23 cellular contexts compared by ENCODE assay signal in genomic region chr6:37850728-37851285, GRCh38. TPM values are rescaled to one million over a fixed set of nuclear protein-coding genes. Genes with fewer than 3 reads are reported as not detected.
DNase-seq lines count a peak whose midpoint lies in the region; ATAC-seq, FAIRE-seq and TF ChIP-seq lines count a peak whose summit lies in the region.
"Had no signal": no experiment of that assay in that cellular context is flagged by ENCODE, and none has a peak within 500 bp of the region (broad histone marks: within the 10 kb centered on the region; RNA-seq: fewer than 3 reads in every experiment).

No MANE protein-coding gene starts in this region.

- H3K9ac ChIP-seq in GM12878 (ENCODE audit: control insufficient read depth, insufficient read depth, low read length), result no peak overlapping the region
- H3K9ac ChIP-seq: neural progenitor cell had no signal

- H3K27ac ChIP-seq in GM12878 (ENCODE audit: control insufficient read depth, insufficient read depth) (no peak overlapping the region), psoas muscle (no peak overlapping the region)
- H3K27ac ChIP-seq: neural progenitor cell, upper lobe of left lung had no signal

- in situ Hi-C loops in GM12878 (cut with MboI), result no loop called here

- no peaks in the 10 kb centered on the region; the same call in 1 of the 2 replicates for H4K20me1 ChIP-seq in GM12878 (ENCODE audit: control insufficient read depth, insufficient read depth)

- intact Hi-C loops in Calu3 (cut with micrococcal nuclease; ENCODE audit: unreplicated experiment), result loop anchor here (5.0 kb wide), 1 partner anchor 46 kb away; no protein-coding TSS in a partner anchor
- intact Hi-C loops in GM12878 (cut with micrococcal nuclease; ENCODE audit: unreplicated experiment), result no loop called here
- intact Hi-C loops in psoas muscle (cut with DNase I), result no loop called here
- intact Hi-C loops in activated CD4-positive, alpha-beta memory T cell treated with anti-CD3 and anti-CD28 coated beads for 36 hours (cut with micrococcal nuclease), result no loop called here

- H3K4me1 ChIP-seq in GM12878 (ENCODE audit: control insufficient read depth, insufficient read depth, low read length), result peaks cover 8% of the 10 kb centered on the region
- H3K4me1 ChIP-seq in psoas muscle, result peaks cover 62% of the 10 kb centered on the region

- no peak overlapping the region; the same call in 1 of the 2 replicates for H3K4me2 ChIP-seq in GM12878 (ENCODE audit: control insufficient read depth, insufficient read depth)
- H3K4me2 ChIP-seq: neural progenitor cell had no signal

- FAIRE-seq in GM12878 (lab: Jason Lieb, UNC), result no peak
- FAIRE-seq: small intestine, TTC549 had no signal

- no peak overlapping the region for H2AFZ ChIP-seq in GM12878 (ENCODE audit: control insufficient read depth, low read depth, low read length)
- H2AFZ ChIP-seq: neural progenitor cell had no signal

- WGBS in GM12878 (ENCODE audit: insufficient coverage, insufficient replicate concordance, low lambda C conversion rate, missing lambda C conversion rate), result 82% methylated on average over 7 of the region's 9 CpGs
- 79 to 83% (median 82%) methylated on average over 9 of the region's 9 CpGs for WGBS in psoas muscle, 3 donors

- no peaks in the 10 kb centered on the region for H3K27me3 Mint-ChIP-seq in activated T-cell treated with anti-CD3 and anti-CD28 coated beads, Interleukin-2, amount 50 U/mL, for 24 hours
- no peaks in the 10 kb centered on the region for H3K27me3 Mint-ChIP-seq in Calu3 (ENCODE audit: unreplicated experiment)
- H3K27me3 Mint-ChIP-seq in activated CD4-positive, alpha-beta memory T cell treated with anti-CD3 and anti-CD28 coated beads for 36 hours, result no peaks in the 10 kb centered on the region
- H3K27me3 Mint-ChIP-seq: CD4-positive, alpha-beta memory T cell had no signal

- no peak overlapping the region for H3K4me3 ChIP-seq in GM12878
- H3K4me3 ChIP-seq in psoas muscle, result no peak overlapping the region
- H3K4me3 ChIP-seq: neural progenitor cell, upper lobe of left lung had no signal

- no peak for DNase-seq in activated T-cell treated with anti-CD3 and anti-CD28 coated beads, Interleukin-2, amount 50 U/mL, for 24 hours
- no peak for DNase-seq in activated T-cell treated with anti-CD3 and anti-CD28 coated beads for 4 hours
- peak; percentile 28 for DNase-seq in Calu3
- no peak for DNase-seq in GM12878 (ENCODE audit: low read depth, low spot score)
- no peak for DNase-seq in psoas muscle
- no peak for DNase-seq in NCI-H526 treated with DMSO at 0.1 percent for 48 hours (lab: John Stamatoyannopoulos, UW)
- DNase-seq in activated CD4-positive, alpha-beta memory T cell treated with anti-CD3 and anti-CD28 coated beads for 36 hours, result no peak
- DNase-seq: activated CD4-positive, alpha-beta T cell treated with anti-CD3 and anti-CD28 coated beads, Interleukin-2, amount 50 U/mL, for 1 hour; CD4-positive, alpha-beta memory T cell; endodermal cell; HFFc6; NCI-H1092; NCI-H2081 treated with DMSO at 0.1 percent for 48 hours; NCI-H524 treated with DMSO at 0.1 percent for 48 hours; OCI-M1; SHP77 treated with DMSO at 0.1 percent for 48 hours; small intestine; stimulated activated CD4-positive, alpha-beta T cell treated with anti-CD3 and anti-CD28 coated beads, Interleukin-4, amount 100 ng/mL, for 1 hour; upper lobe of left lung had no signal

- H3K27ac Mint-ChIP-seq in activated T-cell treated with anti-CD3 and anti-CD28 coated beads, Interleukin-2, amount 50 U/mL, for 24 hours, result peak overlapping the region; percentile 71
- H3K27ac Mint-ChIP-seq in Calu3 (ENCODE audit: unreplicated experiment), result peak overlapping the region; percentile 45
- no peak overlapping the region for H3K27ac Mint-ChIP-seq in activated CD4-positive, alpha-beta memory T cell treated with anti-CD3 and anti-CD28 coated beads for 36 hours
- H3K27ac Mint-ChIP-seq: endodermal cell, HFFc6, neural progenitor cell had no signal

- H3K36me3 ChIP-seq in GM12878 (ENCODE audit: control insufficient read depth in 2 of 2, insufficient read depth in 2 of 2, low read length in 1 of 2) (no peaks in the 10 kb centered on the region), psoas muscle (ENCODE audit: insufficient read depth in 1 of 2, low read depth in 1 of 2) (no peaks in the 10 kb centered on the region)
- H3K36me3 ChIP-seq: neural progenitor cell, upper lobe of left lung had no signal

- no peaks in the 10 kb centered on the region for H3K27me3 ChIP-seq in GM12878 (replicated peaks in 1 of 2; ENCODE audit: control insufficient read depth in 2 of 2, insufficient read depth in 2 of 2, low read length in 1 of 2)
- H3K27me3 ChIP-seq in psoas muscle (ENCODE audit: insufficient read depth in 3 of 3, low read length in 2 of 3), result no peaks in the 10 kb centered on the region
- H3K27me3 ChIP-seq: neural progenitor cell, upper lobe of left lung had no signal

- no peaks in the 10 kb centered on the region for H3K9me3 Mint-ChIP-seq in activated T-cell treated with anti-CD3 and anti-CD28 coated beads, Interleukin-2, amount 50 U/mL, for 24 hours
- no peaks in the 10 kb centered on the region for H3K9me3 Mint-ChIP-seq in Calu3 (ENCODE audit: low read depth, unreplicated experiment)
- no peaks in the 10 kb centered on the region for H3K9me3 Mint-ChIP-seq in activated CD4-positive, alpha-beta memory T cell treated with anti-CD3 and anti-CD28 coated beads for 36 hours
- H3K9me3 Mint-ChIP-seq: activated naive CD4-positive, alpha-beta T cell treated with anti-CD3 and anti-CD28 coated beads, Interleukin-2, amount 50 U/mL, for 72 hours; CD4-positive, alpha-beta memory T cell; endodermal cell; HFFc6; neural progenitor cell had no signal

- no peak overlapping the region for H3K4me3 Mint-ChIP-seq in activated T-cell treated with anti-CD3 and anti-CD28 coated beads, Interleukin-2, amount 50 U/mL, for 24 hours
- no peak overlapping the region for H3K4me3 Mint-ChIP-seq in Calu3 (ENCODE audit: low read depth, unreplicated experiment)
- no peak overlapping the region for H3K4me3 Mint-ChIP-seq in activated CD4-positive, alpha-beta memory T cell treated with anti-CD3 and anti-CD28 coated beads for 36 hours
- H3K4me3 Mint-ChIP-seq: endodermal cell, HFFc6, neural progenitor cell had no signal

- H3K4me1 Mint-ChIP-seq in activated T-cell treated with anti-CD3 and anti-CD28 coated beads, Interleukin-2, amount 50 U/mL, for 24 hours (ENCODE audit: low read depth), result peaks cover 66% of the 10 kb centered on the region
- peaks cover 46% of the 10 kb centered on the region for H3K4me1 Mint-ChIP-seq in Calu3 (ENCODE audit: low read depth, unreplicated experiment)
- peaks cover 59% of the 10 kb centered on the region for H3K4me1 Mint-ChIP-seq in activated CD4-positive, alpha-beta memory T cell treated with anti-CD3 and anti-CD28 coated beads for 36 hours (ENCODE audit: low read depth)

- SMC1A ChIA-PET in GM12878 (lab: Charles Lee; ENCODE audit: uncharacterized antibody, unreplicated experiment), result interaction anchor here (1.1 to 1.6 kb wide), 2 partner anchors 15 to 33 kb away, joined by 3 to 4 read pairs; no protein-coding TSS in a partner anchor

- no peak for TF ChIP-seq EP300 in GM12878 (IDR thresholded peaks at IDR 0.05; ENCODE audit: borderline replicate concordance in 1 of 2, control insufficient read depth in 1 of 2, low read depth in 2 of 2, low read length in 2 of 2)

- CTCF ChIA-PET in Calu3 (lab: Charles Lee) (no interaction called here), GM12878 (lab: Yijun Ruan, JAX) (interaction anchor here (0.6 to 1.8 kb wide), 4 partner anchors 13 to 158 kb away, joined by 3 to 5 read pairs (median 4); no protein-coding TSS in a partner anchor)
- CTCF ChIA-PET in activated CD4-positive, alpha-beta memory T cell treated with anti-CD3 and anti-CD28 coated beads for 36 hours (lab: Charles Lee), result no interaction called here

- no peak for TF ChIP-seq POLR2A in GM12878 (IDR thresholded peaks at IDR 0.05; ENCODE audit: low read depth, low read length)

- RAD21 ChIA-PET in GM12878 (lab: Charles Lee; ENCODE audit: unreplicated experiment), result interaction anchor here (1.5 to 1.6 kb wide), 2 partner anchors 8 to 10 kb away, joined by 3 read pairs; no protein-coding TSS in a partner anchor

- POLR2A ChIA-PET in GM12878 (lab: Charles Lee), result no interaction called here
- POLR2A ChIA-PET in activated CD4-positive, alpha-beta memory T cell treated with anti-CD3 and anti-CD28 coated beads for 36 hours (lab: Charles Lee), result no interaction called here

- ATAC-seq in GM12878, result peak; percentile 58
- ATAC-seq in psoas muscle, result peak in 3 of 4 donors; percentile 12 to 33 (median 31)
- no peak for ATAC-seq in GM19328 (IDR thresholded peaks at IDR 0.05; ENCODE audit: unreplicated experiment)

- no peak for TF ChIP-seq RAD21 in GM12878 (IDR thresholded peaks at IDR 0.05; ENCODE audit: insufficient read depth, low read depth, low read length)

- BruUV-seq in Calu3 (replicated peaks; lab: Mats Ljungman, UMichigan) (no TSS peak), GM12878 (replicated peaks; lab: Mats Ljungman, UMichigan) (no TSS peak)

- H3K79me2 ChIP-seq in GM12878 (ENCODE audit: control insufficient read depth, insufficient read depth, low read length), result peaks cover 60% of the 10 kb centered on the region

- H3K9me3 ChIP-seq in GM12878 (replicated peaks; ENCODE audit: control insufficient read depth, insufficient read depth, low read length) (no peaks in the 10 kb centered on the region), psoas muscle (no peaks in the 10 kb centered on the region)
- H3K9me3 ChIP-seq: upper lobe of left lung had no signal

- peaks cover 17% of the 10 kb centered on the region for H3K36me3 Mint-ChIP-seq in activated T-cell treated with anti-CD3 and anti-CD28 coated beads, Interleukin-2, amount 50 U/mL, for 24 hours (ENCODE audit: low read depth)
- peaks cover 18% of the 10 kb centered on the region for H3K36me3 Mint-ChIP-seq in Calu3 (ENCODE audit: insufficient read depth, unreplicated experiment)
- H3K36me3 Mint-ChIP-seq in activated CD4-positive, alpha-beta memory T cell treated with anti-CD3 and anti-CD28 coated beads for 36 hours, result no peaks in the 10 kb centered on the region
- H3K36me3 Mint-ChIP-seq: activated naive CD4-positive, alpha-beta T cell treated with anti-CD3 and anti-CD28 coated beads, Interleukin-2, amount 50 U/mL, for 72 hours; neural progenitor cell had no signal

- TF ChIP-seq CTCF in Calu3 (IDR thresholded peaks at IDR 0.05; ENCODE audit: unreplicated experiment) (no peak), GM12878 (IDR thresholded peaks at IDR 0.05 in 2 of 3, conservative IDR thresholded peaks at IDR 0.05 in 1 of 3; ENCODE audit: control insufficient read depth in 2 of 3, extremely low read depth in 1 of 3, insufficient read depth in 1 of 3, low read depth in 3 of 3, low read length in 3 of 3) (no peak), psoas muscle (IDR thresholded peaks at IDR 0.05) (no peak)

RNA-seq across cellular contexts. Expression of gene ZFAND3, which starts 31.3 kb away (rescaled TPM):
- total RNA-seq in Calu3 (2022) (75.0 and 80.5 TPM in 2 replicates), GM12878 (2014; rRNA removed) (8.2 and 10.7 TPM in 2 replicates), GM12878 (2014; rRNA removed; fragmentation: Illumina TruSeq; extraction: Trizol) (18.2 and 19.1 TPM in 2 replicates), GM12878 (2021) (34.4 and 38.0 TPM in 2 replicates), psoas muscle (100 to 1,000 TPM; 141 to 166 (median 157) TPM)
- total RNA-seq in GM12878 (2013; cell fraction: nucleolus; rRNA removed), result 26.2 and 26.9 TPM in 2 replicates
- polyA plus RNA-seq in GM12878 (2011; ENCODE audit: low read depth), result 25.3 TPM
- polyA plus RNA-seq in GM12878 (2011; rRNA removed) (16.0 and 17.0 TPM in 2 replicates), GM12878 (2014; fragmentation: Illumina TruSeq; extraction: Trizol) (29.1 and 34.3 TPM in 2 replicates), GM12878 (2014; fragmentation: Nextera tagmentation; extraction: Ambion mirVana) (1 to 10 TPM in 1 of 2 experiments, under 1 TPM in 1; 0.90 to 1.8 TPM), GM12878 (2014; rRNA removed) (16.9 and 17.2 TPM in 2 replicates), GM12878 (2016; fragmentation: Nextera tagmentation; extraction: Ambion mirVana) (10 to 100 TPM in 1 of 2 experiments, 1 to 10 TPM in 1; 5.3 to 15.7 TPM), psoas muscle (10 to 100 TPM; 48.5 to 74.1 (median 58.8) TPM)
- 9.5 and 13.2 TPM in 2 replicates for polyA plus RNA-seq in GM12878 (2011; cell fraction: cytosol; rRNA removed)
- 7.8 and 10.9 TPM in 2 replicates for polyA plus RNA-seq in GM12878 (2011; cell fraction: nucleus; rRNA removed)
- polyA plus RNA-seq in GM12878 (2012), result 50.6 and 56.3 TPM in 2 replicates
- 10.6 and 11.9 TPM in 2 replicates for polyA minus RNA-seq in GM12878 (2011; rRNA and poly(A)+ RNA removed)
- 13.6 and 16.2 TPM in 2 replicates for polyA minus RNA-seq in GM12878 (2011; cell fraction: cytosol; rRNA and poly(A)+ RNA removed)
- polyA minus RNA-seq in GM12878 (2011; cell fraction: nucleus; rRNA and poly(A)+ RNA removed), result 10.0 and 25.9 TPM in 2 replicates
- total RNA-seq in activated CD4-positive, alpha-beta memory T cell treated with anti-CD3 and anti-CD28 coated beads for 36 hours, result 10 to 100 TPM; 35.1 to 36.4 TPM
